8 cellular contexts compared by ENCODE assay signal in the genomic region with DNA sequence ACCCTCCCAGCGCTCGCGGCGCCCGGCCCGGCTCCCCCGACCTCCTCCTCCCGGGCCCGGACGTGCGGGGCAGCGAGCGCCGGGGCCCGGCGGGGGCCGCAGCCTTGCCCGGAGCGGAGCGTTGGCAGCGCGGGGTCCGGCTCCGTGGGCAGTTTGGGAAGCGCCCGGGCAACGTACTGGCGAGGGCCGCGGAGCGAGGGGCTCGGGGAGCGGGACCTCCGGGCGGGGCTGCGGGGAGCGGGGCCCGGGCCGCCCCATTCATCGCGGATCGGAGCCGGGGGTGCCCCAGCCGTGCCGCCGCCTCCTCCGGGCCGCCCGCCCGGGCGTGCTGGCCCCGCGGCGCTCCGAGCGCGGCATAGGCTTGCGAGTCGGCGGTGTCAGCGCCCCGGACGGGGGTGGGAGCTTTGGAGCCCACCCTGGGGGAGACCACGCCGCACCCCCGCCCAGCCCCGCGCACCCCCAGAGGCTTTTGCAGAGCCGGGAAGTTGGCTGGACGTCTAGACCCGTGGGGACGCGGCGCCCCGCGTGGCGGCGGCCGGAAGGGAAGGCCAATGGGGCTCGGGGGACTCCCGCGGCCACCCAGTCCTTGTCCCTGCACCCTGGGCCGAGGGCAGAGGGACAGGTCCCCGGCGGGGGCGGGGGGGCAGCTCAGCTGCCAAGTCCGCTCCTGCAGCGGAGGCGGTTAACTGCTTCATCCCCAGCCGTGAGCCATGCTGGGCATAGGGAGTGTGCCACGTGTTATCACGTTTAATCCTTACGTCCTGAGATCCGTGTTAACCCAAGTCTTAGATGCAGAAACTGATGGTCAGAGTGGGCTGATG. TPM values are rescaled to one million over a fixed set of nuclear protein-coding genes. Genes with fewer than 3 reads are reported as not detected.
DNase-seq lines count a peak whose midpoint lies in the region; ATAC-seq and TF ChIP-seq lines count a peak whose summit lies in the region.

No MANE protein-coding gene starts in this region.

- peaks cover 46% of the 10 kb centered on the region for H3K79me2 ChIP-seq in GM23248 (ENCODE audit: insufficient read depth)

- no peaks in the 10 kb centered on the region for H3K27me3 ChIP-seq in GM23248 (replicated peaks; ENCODE audit: insufficient read depth)
- peaks cover 0 to 85% (median 30%) of the 10 kb centered on the region in 7 donors for H3K27me3 ChIP-seq in spleen (replicated peaks in 1 of 7)
- peaks cover 11% of the 10 kb centered on the region for H3K27me3 ChIP-seq in CD4-positive, alpha-beta memory T cell (ENCODE audit: insufficient read depth, low read length)

- H3K4me2 ChIP-seq in GM23248 (ENCODE audit: unreplicated experiment), result peak overlapping the region; percentile 80

- H3K9me2 ChIP-seq in GM23248 (ENCODE audit: insufficient read depth), result no peaks in the 10 kb centered on the region

- H4K20me1 ChIP-seq in GM23248 (ENCODE audit: insufficient read depth), result no peaks in the 10 kb centered on the region

- H3K4me3 Mint-ChIP-seq in activated naive CD8-positive, alpha-beta T cell treated with anti-CD3 and anti-CD28 coated beads, Interleukin-2, amount 10 ng/mL, durations not matched to agents 7 days and 5 days, result no peak overlapping the region
- peak overlapping the region in 1 of 8 donors; percentile 43 for H3K4me3 Mint-ChIP-seq in CD4-positive, alpha-beta memory T cell

- TF ChIP-seq POLR2A in spleen (IDR thresholded peaks at IDR 0.05), result no peak

- 0 out of 2 replicates have a peak, but pooled peaks cover 7% of the 10 kb centered on the region for H3F3A ChIP-seq in GM23248 (ENCODE audit: insufficient read depth)

- peak overlapping the region; percentile 83 for H3K9ac ChIP-seq in GM23248

- no peaks in the 10 kb centered on the region for H3K36me3 Mint-ChIP-seq in activated naive CD8-positive, alpha-beta T cell treated with anti-CD3 and anti-CD28 coated beads, Interleukin-2, amount 10 ng/mL, durations not matched to agents 7 days and 5 days
- H3K36me3 Mint-ChIP-seq in CD4-positive, alpha-beta memory T cell, result no peaks in the 10 kb centered on the region

- H3K9me3 Mint-ChIP-seq in activated naive CD8-positive, alpha-beta T cell treated with anti-CD3 and anti-CD28 coated beads, Interleukin-2, amount 10 ng/mL, durations not matched to agents 7 days and 5 days, result no peaks in the 10 kb centered on the region
- H3K9me3 Mint-ChIP-seq in CD4-positive, alpha-beta memory T cell, result no peaks in the 10 kb centered on the region

- H3K4me3 ChIP-seq in GM23248 (peak overlapping the region; percentile 80), iPS-11a (ENCODE audit: low read depth, low read length) (peak overlapping the region; percentile 13), spleen (peak overlapping the region; percentile 5 to 68 (median 32))
- no peak overlapping the region for H3K4me3 ChIP-seq in CD4-positive, alpha-beta memory T cell (ENCODE audit: low read length in 2 of 2)

- CTCF ChIA-PET in CD4-positive, alpha-beta memory T cell (lab: Charles Lee; ENCODE audit: partially characterized antibody), result no interaction called here

- H3K27ac Mint-ChIP-seq in activated naive CD8-positive, alpha-beta T cell treated with anti-CD3 and anti-CD28 coated beads, Interleukin-2, amount 10 ng/mL, durations not matched to agents 7 days and 5 days, result no peak overlapping the region
- H3K27ac Mint-ChIP-seq in CD4-positive, alpha-beta memory T cell, result no peak overlapping the region

- peaks cover 31% of the 10 kb centered on the region for H3K27me3 Mint-ChIP-seq in activated naive CD8-positive, alpha-beta T cell treated with anti-CD3 and anti-CD28 coated beads, Interleukin-2, amount 10 ng/mL, durations not matched to agents 7 days and 5 days
- H3K27me3 Mint-ChIP-seq in CD4-positive, alpha-beta memory T cell, result peaks cover 24% of the 10 kb centered on the region in 2 donors

- POLR2A ChIA-PET in activated naive CD8-positive, alpha-beta T cell treated with anti-CD3 and anti-CD28 coated beads, Interleukin-2, amount 10 ng/mL, durations not matched to agents 7 days and 5 days (lab: Charles Lee), result no interaction called here
- POLR2A ChIA-PET in CD4-positive, alpha-beta memory T cell (lab: Charles Lee; ENCODE audit: partially characterized antibody), result no interaction called here

- H3K4me1 ChIP-seq in GM23248 (ENCODE audit: insufficient read depth) (no peaks in the 10 kb centered on the region; the same call in 1 of the 2 replicates), spleen (peaks cover 7 to 18% (median 13%) of the 10 kb centered on the region in 6 donors)
- peaks cover 6% of the 10 kb centered on the region for H3K4me1 ChIP-seq in CD4-positive, alpha-beta memory T cell (ENCODE audit: insufficient read depth, low read length)

- peak in 8 of 11 experiments; percentile 22 to 66 (median 46) for TF ChIP-seq CTCF in spleen (IDR thresholded peaks at IDR 0.05 in 8 of 11, conservative IDR thresholded peaks at IDR 0.05 in 3 of 11)

- H3K9me3 ChIP-seq in GM23248 (ENCODE audit: low read depth) (no peaks in the 10 kb centered on the region), spleen (no peaks in the 10 kb centered on the region)
- no peaks in the 10 kb centered on the region for H3K9me3 ChIP-seq in CD4-positive, alpha-beta memory T cell (ENCODE audit: control insufficient read depth in 1 of 2, low read length in 2 of 2)

- 2 to 3% methylated on average over 39 to 64 of the region's 94 CpGs for WGBS in GM23248 (ENCODE audit: low coverage in 1 of 2, low lambda C conversion rate in 2 of 2, missing lambda C conversion rate in 2 of 2), 2 experiments
- WGBS in spleen, 5 donors, result 0 to 3% (median 2%) methylated on average over 1 to 94 of the region's 94 CpGs

- DNase-seq in GM23248 (peak; percentile 76), spleen (peak; percentile 80), hippocampal formation (lab: John Stamatoyannopoulos, UW) (no peak), DMS79 treated with DMSO at 0.1 percent for 48 hours (lab: John Stamatoyannopoulos, UW) (no peak)
- DNase-seq in activated naive CD8-positive, alpha-beta T cell treated with anti-CD3 and anti-CD28 coated beads, Interleukin-2, amount 10 ng/mL, durations not matched to agents 7 days and 5 days, result peak; percentile 41
- no peak for DNase-seq in CD4-positive, alpha-beta memory T cell

- in situ Hi-C loops in GM23248 (cut with MboI), result no loop called here

- no peaks in the 10 kb centered on the region for H3K36me3 ChIP-seq in GM23248 (ENCODE audit: low read depth)
- no peaks in the 10 kb centered on the region for H3K36me3 ChIP-seq in spleen
- no peaks in the 10 kb centered on the region for H3K36me3 ChIP-seq in CD4-positive, alpha-beta memory T cell (ENCODE audit: insufficient read depth, low read length)

- no peaks in the 10 kb centered on the region for H3K4me1 Mint-ChIP-seq in activated naive CD8-positive, alpha-beta T cell treated with anti-CD3 and anti-CD28 coated beads, Interleukin-2, amount 10 ng/mL, durations not matched to agents 7 days and 5 days
- H3K4me1 Mint-ChIP-seq in CD4-positive, alpha-beta memory T cell, result peaks cover 0 to 8% (median 4%) of the 10 kb centered on the region in 4 donors

- ATAC-seq in activated naive CD8-positive, alpha-beta T cell treated with anti-CD3 and anti-CD28 coated beads, Interleukin-2, amount 10 ng/mL, durations not matched to agents 7 days and 5 days (ENCODE audit: low read depth), result no peak
- no peak for ATAC-seq in GM19452 (IDR thresholded peaks at IDR 0.05; ENCODE audit: unreplicated experiment)

- peak overlapping the region; percentile 47 for H2AFZ ChIP-seq in GM23248

- H3K27ac ChIP-seq in GM23248, result peak overlapping the region; percentile 40
- no peak overlapping the region for H3K27ac ChIP-seq in spleen
- no peak overlapping the region for H3K27ac ChIP-seq in CD4-positive, alpha-beta memory T cell (ENCODE audit: low read depth, low read length)

- intact Hi-C loops in spleen (cut with DNase I; ENCODE audit: low total_unique reads), result no loop called here
- intact Hi-C loops in CD4-positive, alpha-beta memory T cell (cut with micrococcal nuclease), result no loop called here

RNA-seq across cellular contexts. Expression of a gene that starts 0.9 kb away (rescaled TPM):
- 2.3 and 2.6 TPM in 2 replicates for total RNA-seq in GM23248 (2014; rRNA removed; shearing (Covaris generic))
- polyA plus RNA-seq in GM23248 (2016; fragmentation: Nextera tagmentation; extraction: Ambion mirVana) (0.65 and 0.70 TPM in 2 replicates), spleen (under 1 TPM; 0.27 to 0.96 (median 0.35) TPM)
- total RNA-seq in activated naive CD8-positive, alpha-beta T cell treated with anti-CD3 and anti-CD28 coated beads, Interleukin-2, amount 10 ng/mL, durations not matched to agents 7 days and 5 days, result 1 to 10 TPM; 1.1 to 1.2 TPM
- total RNA-seq in spleen, result 1 to 10 TPM; 2.4 to 8.0 (median 4.0) TPM
- under 1 TPM; 0.61 to 0.64 TPM for total RNA-seq in CD4-positive, alpha-beta memory T cell
- under 1 TPM in 1 of 2 donors, not detected in 1; 0.01 TPM for polyA plus RNA-seq in CD4-positive, alpha-beta memory T cell

Comparison
In these comparisons a context has a peak if more than half of its experiments do, and no peak if none do; other contexts are left out.
1. DNase-seq: peak in GM23248 (single experiment), activated naive CD8-positive, alpha-beta T cell treated with anti-CD3 and anti-CD28 coated beads, Interleukin-2, amount 10 ng/mL, durations not matched to agents 7 days and 5 days (single experiment) and spleen (single experiment); none in CD4-positive, alpha-beta memory T cell (0 of 5), hippocampal formation (0 of 2) and DMS79 treated with DMSO at 0.1 percent for 48 hours (single experiment).
2. H3K4me3 ChIP-seq: peak in GM23248 (single experiment), iPS-11a (single experiment) and spleen (8 of 8); none in CD4-positive, alpha-beta memory T cell (0 of 2).